Comparison of ENCODE assay signal across 9 cellular contexts in genomic region chr22:20298110-20298802, GRCh38. TPM values are rescaled to one million over a fixed set of nuclear protein-coding genes. Genes with fewer than 3 reads are reported as not detected.
DNase-seq lines count a peak whose midpoint lies in the region; ATAC-seq, FAIRE-seq and TF ChIP-seq lines count a peak whose summit lies in the region.
"Had no signal": no experiment of that assay in that cellular context is flagged by ENCODE, and none has a peak within 500 bp of the region (broad histone marks: within the 10 kb centered on the region; RNA-seq: fewer than 3 reads in every experiment).

No MANE protein-coding gene starts in this region.

- intact Hi-C loops in heart right ventricle (cut with DNase I) = loop anchor here in 1 of 10 donors (5.0 kb wide), 1 partner anchor 131 kb away; no protein-coding TSS in a partner anchor
- intact Hi-C loops in cardiac septum (cut with DNase I) = no loop called here
- intact Hi-C loops in mammary epithelial cell (cut with micrococcal nuclease) = loop anchor here (5.0 kb wide), 1 partner anchor 159 kb away; no protein-coding TSS in a partner anchor

- H2AFZ ChIP-seq in mammary epithelial cell (ENCODE audit: low read depth, low read length) = no peak overlapping the region

- peak overlapping the region; percentile 2 for H3K27ac Mint-ChIP-seq in mesothelial cell of epicardium

- dilution Hi-C loops in mammary epithelial cell (cut with HindIII; ENCODE audit: low sequenced_read_pairs) = no loop called here

- 42 to 55% methylated on average over 25 of the region's 25 CpGs for WGBS in heart right ventricle, 2 donors
- 77% methylated on average over 15 of the region's 25 CpGs for WGBS in mammary epithelial cell (ENCODE audit: low coverage, missing lambda C conversion rate)

- no peaks in the 10 kb centered on the region for H3K36me3 Mint-ChIP-seq in mesothelial cell of epicardium

- in situ Hi-C loops in mammary epithelial cell (cut with MboI; ENCODE audit: low sequenced_read_pairs in 2 of 2) = loop anchor here (10.0 to 25.0 kb wide), 2 partner anchors 143 to 1361 kb away; partner anchors contain the start of genes CCDC188 (in 1 of the 2) and PRODH (in 1 of the 2)

- H3K36me3 ChIP-seq in heart right ventricle (no peaks in the 10 kb centered on the region), mammary epithelial cell (ENCODE audit: insufficient read depth, low read length) (no peaks in the 10 kb centered on the region)

- H3K27me3 ChIP-seq in heart right ventricle (peaks cover 8 to 41% (median 17%) of the 10 kb centered on the region in 7 donors), mammary epithelial cell (ENCODE audit: insufficient read depth, low read length) (no peaks in the 10 kb centered on the region)

- TF ChIP-seq CTCF in heart right ventricle (IDR thresholded peaks at IDR 0.05) (no peak), mammary epithelial cell (conservative IDR thresholded peaks at IDR 0.05 in 1 of 2, IDR thresholded peaks at IDR 0.05 in 1 of 2; ENCODE audit: extremely low read depth in 1 of 2, insufficient read depth in 1 of 2, low read depth in 1 of 2, low read length in 2 of 2) (no peak), mesothelial cell of epicardium (IDR thresholded peaks at IDR 0.05; ENCODE audit: unreplicated experiment) (no peak)

- no peaks in the 10 kb centered on the region for H3K79me2 ChIP-seq in mammary epithelial cell (ENCODE audit: insufficient read depth, low read length)

- H3K27ac ChIP-seq in heart right ventricle (no peak overlapping the region), mammary epithelial cell (ENCODE audit: insufficient read depth, low read depth, low read length) (no peak overlapping the region)

- no peaks in the 10 kb centered on the region for H4K20me1 ChIP-seq in mammary epithelial cell (ENCODE audit: insufficient read depth, low read length)

- FAIRE-seq in urothelium cell line (lab: Jason Lieb, UNC) (peak; percentile 46), GM19239 (lab: Jason Lieb, UNC) (no peak)

- CTCF ChIA-PET in mammary epithelial cell (lab: Charles Lee; ENCODE audit: low non-redundant PET) = no interaction called here

- DNase-seq in heart right ventricle (no peak), cardiac septum (ENCODE audit: low spot score) (no peak), mammary epithelial cell (peak; percentile 6), mesothelial cell of epicardium (ENCODE audit: low spot score in 2 of 2, unreplicated experiment in 2 of 2) (no peak), urothelium cell line (ENCODE audit: low spot score) (no peak), SW480 (ENCODE audit: low spot score) (no peak), GM19239 (ENCODE audit: insufficient read length, low spot score) (no peak)
- DNase-seq: cortex of kidney had no signal

- H3K4me1 ChIP-seq in heart right ventricle (peaks cover 5 to 16% (median 13%) of the 10 kb centered on the region in 9 donors), mammary epithelial cell (ENCODE audit: insufficient read depth, low read length) (no peaks in the 10 kb centered on the region)

- H3K4me1 Mint-ChIP-seq in mesothelial cell of epicardium = peaks cover 11% of the 10 kb centered on the region

- H3K4me2 ChIP-seq in mammary epithelial cell (ENCODE audit: insufficient read depth, low read depth, low read length) = peak overlapping the region; percentile 94

- H3K27me3 Mint-ChIP-seq in mesothelial cell of epicardium (ENCODE audit: low read depth) = peaks cover 71% of the 10 kb centered on the region

- no TSS peak for BruUV-seq in mammary epithelial cell (replicated peaks; lab: Mats Ljungman, UMichigan)

- H3K4me3 Mint-ChIP-seq in mesothelial cell of epicardium = peak overlapping the region; percentile 66

- H3K9me3 ChIP-seq in heart right ventricle (no peaks in the 10 kb centered on the region), mammary epithelial cell (replicated peaks; ENCODE audit: insufficient read depth, low read length) (no peaks in the 10 kb centered on the region)

- ATAC-seq in heart right ventricle (peak in 4 of 8 donors; percentile 1 to 7 (median 2)), HG03039 (IDR thresholded peaks at IDR 0.05; ENCODE audit: unreplicated experiment) (no peak)

- peak overlapping the region; percentile 22 to 70 (median 58) for H3K4me3 ChIP-seq in heart right ventricle
- no peak overlapping the region for H3K4me3 ChIP-seq in mammary epithelial cell (replicated peaks in 1 of 3; ENCODE audit: insufficient read depth in 1 of 3, low read depth in 2 of 3, low read length in 3 of 3)

- no peak overlapping the region for H3K9ac ChIP-seq in mammary epithelial cell (ENCODE audit: insufficient read depth, low read length)

- H3K9me3 Mint-ChIP-seq in mesothelial cell of epicardium = no peaks in the 10 kb centered on the region

RNA-seq across cellular contexts. Expression of gene DGCR6L, which starts 21.6 kb away (rescaled TPM):
- 10 to 100 TPM; 37.9 to 65.9 (median 40.5) TPM for total RNA-seq in heart right ventricle
- polyA plus RNA-seq in heart right ventricle = 10 to 100 TPM; 57.3 to 90.3 TPM
- 45.5 TPM for total RNA-seq in cardiac septum
- 10 to 100 TPM; 28.7 to 40.8 TPM for total RNA-seq in mammary epithelial cell
- 40.6 TPM for polyA plus RNA-seq in mammary epithelial cell
- 6.7 TPM for polyA minus RNA-seq in mammary epithelial cell
- 38.7 to 40.1 TPM (median 38.7 TPM) in 3 replicates for total RNA-seq in mesothelial cell of epicardium

RNA-seq across cellular contexts. Expression of gene RTN4R, which starts 30.1 kb away (rescaled TPM):
- total RNA-seq in heart right ventricle = 1 to 10 TPM in 5 of 10 donors, under 1 TPM in 5; 0.56 to 2.5 (median 0.93) TPM
- polyA plus RNA-seq in heart right ventricle = 1 to 10 TPM in 1 of 2 donors, under 1 TPM in 1; 0.59 to 1.5 TPM
- total RNA-seq in cardiac septum = 1.0 TPM
- 10 to 100 TPM in 1 of 2 donors, 1 to 10 TPM in 1; 3.8 to 10.5 TPM for total RNA-seq in mammary epithelial cell
- 10.5 TPM for polyA plus RNA-seq in mammary epithelial cell
- 2.4 TPM for polyA minus RNA-seq in mammary epithelial cell
- total RNA-seq in mesothelial cell of epicardium = 8.9 to 10.0 TPM (median 9.5 TPM) in 3 replicates

Comparison
In these comparisons a context has a peak if more than half of its experiments do, and no peak if none do; other contexts are left out.
1. H3K4me3 ChIP-seq: peak in heart right ventricle (10 of 10); none in mammary epithelial cell (0 of 3).